Comparison of ENCODE assay signal across 9 cellular contexts in genomic region chr14:22561661-22562579, GRCh38. TPM values are rescaled to one million over a fixed set of nuclear protein-coding genes. Genes with fewer than 3 reads are reported as not detected.
DNase-seq lines count a peak whose midpoint lies in the region; ATAC-seq and TF ChIP-seq lines count a peak whose summit lies in the region.
"Had no signal": no experiment of that assay in that cellular context is flagged by ENCODE, and none has a peak within 500 bp of the region (broad histone marks: within the 10 kb centered on the region; RNA-seq: fewer than 3 reads in every experiment).

No MANE protein-coding gene starts in this region.

- H3K27ac ChIP-seq in HUES6 (ENCODE audit: low read depth, low read length) (peak overlapping the region; percentile 15; the same call in 1 of the 2 replicates), MM.1S (ENCODE audit: low read length) (no peak overlapping the region)

- H3K9ac ChIP-seq in HUES6 (ENCODE audit: low read length), result peak overlapping the region; percentile 1
- no peak overlapping the region for H3K9ac ChIP-seq in MM.1S (ENCODE audit: low read length)

- H3K27me3 ChIP-seq in HUES6 (ENCODE audit: control insufficient read depth, insufficient read depth, low read length) (no peaks in the 10 kb centered on the region), MM.1S (replicated peaks; ENCODE audit: insufficient read depth, low read length) (no peaks in the 10 kb centered on the region)

- peaks cover 44% of the 10 kb centered on the region for H3K36me3 Mint-ChIP-seq in activated CD4-positive, alpha-beta T cell treated with anti-CD3 and anti-CD28 coated beads, Interleukin-2, amount 10 ng/mL, durations not matched to agents 24 days and 14 days (ENCODE audit: low read depth)
- H3K36me3 Mint-ChIP-seq in endothelial cell (ENCODE audit: low read depth, unreplicated experiment), result peaks cover 4% of the 10 kb centered on the region

- H3K4me3 ChIP-seq in HUES6 (ENCODE audit: low read depth, low read length) (no peak overlapping the region), MM.1S (ENCODE audit: low read length) (no peak overlapping the region)

- H3K36me3 ChIP-seq in HUES6 (ENCODE audit: control insufficient read depth, insufficient read depth, low read length) (peaks cover 20% of the 10 kb centered on the region), MM.1S (replicated peaks; ENCODE audit: insufficient read depth, low read length) (no peaks in the 10 kb centered on the region)

- H3K27ac Mint-ChIP-seq in activated CD4-positive, alpha-beta T cell treated with anti-CD3 and anti-CD28 coated beads, Interleukin-2, amount 10 ng/mL, durations not matched to agents 24 days and 14 days, result peak overlapping the region; percentile 97
- peak overlapping the region; percentile 32 for H3K27ac Mint-ChIP-seq in endothelial cell (ENCODE audit: unreplicated experiment)
- H3K27ac Mint-ChIP-seq: dendritic cell treated with granulocyte-macrophage colony-stimulating factor and Interleukin-4, amounts not matched to agents 40 ng/mL and 50 ng/mL, for 4 days had no signal

- H3K4me1 ChIP-seq in HUES6 (ENCODE audit: control insufficient read depth, insufficient read depth, low read length) (peaks cover 33% of the 10 kb centered on the region), MM.1S (ENCODE audit: low read length) (peaks cover 60% of the 10 kb centered on the region)

- H3K27me3 Mint-ChIP-seq in activated CD4-positive, alpha-beta T cell treated with anti-CD3 and anti-CD28 coated beads, Interleukin-2, amount 10 ng/mL, durations not matched to agents 24 days and 14 days, result no peaks in the 10 kb centered on the region
- H3K27me3 Mint-ChIP-seq in endothelial cell (ENCODE audit: unreplicated experiment), result peaks cover 10% of the 10 kb centered on the region
- H3K27me3 Mint-ChIP-seq: dendritic cell treated with granulocyte-macrophage colony-stimulating factor and Interleukin-4, amounts not matched to agents 40 ng/mL and 50 ng/mL, for 4 days had no signal

- DNase-seq in activated CD4-positive, alpha-beta T cell treated with anti-CD3 and anti-CD28 coated beads, Interleukin-2, amount 10 ng/mL, durations not matched to agents 24 days and 14 days, result peak; percentile 95
- DNase-seq in endothelial cell (ENCODE audit: low spot score) (no peak), MM.1S (no peak), retina (no peak), pons (ENCODE audit: low spot score) (no peak), NCI-H524 treated with DMSO at 0.1 percent for 48 hours (lab: John Stamatoyannopoulos, UW) (no peak)
- DNase-seq in stimulated activated naive CD8-positive, alpha-beta T cell treated with anti-CD3 and anti-CD28 coated beads, Interleukin-15, Interleukin-2, amounts not matched to agents 100 U/mL and 50 U/mL, for 24 hours, result peak; percentile 76

- no peaks in the 10 kb centered on the region for H3K9me3 Mint-ChIP-seq in activated CD4-positive, alpha-beta T cell treated with anti-CD3 and anti-CD28 coated beads, Interleukin-2, amount 10 ng/mL, durations not matched to agents 24 days and 14 days
- H3K9me3 Mint-ChIP-seq in endothelial cell (ENCODE audit: unreplicated experiment), result no peaks in the 10 kb centered on the region
- H3K9me3 Mint-ChIP-seq: dendritic cell treated with granulocyte-macrophage colony-stimulating factor and Interleukin-4, amounts not matched to agents 40 ng/mL and 50 ng/mL, for 4 days had no signal

- H3K9me2 ChIP-seq in MM.1S (replicated peaks; ENCODE audit: insufficient read depth, low read length), result no peaks in the 10 kb centered on the region

- H3K9me3 ChIP-seq in HUES6 (ENCODE audit: control insufficient read depth, insufficient read depth, low read depth, low read length) (no peaks in the 10 kb centered on the region), MM.1S (replicated peaks; ENCODE audit: insufficient read depth, low read length) (no peaks in the 10 kb centered on the region)

- peaks cover 87% of the 10 kb centered on the region for H3K4me1 Mint-ChIP-seq in activated CD4-positive, alpha-beta T cell treated with anti-CD3 and anti-CD28 coated beads, Interleukin-2, amount 10 ng/mL, durations not matched to agents 24 days and 14 days
- peaks cover 40% of the 10 kb centered on the region for H3K4me1 Mint-ChIP-seq in endothelial cell (ENCODE audit: unreplicated experiment)

- no peaks in the 10 kb centered on the region for H4K20me1 ChIP-seq in MM.1S (ENCODE audit: insufficient read depth, low read length)

- H3F3A ChIP-seq in MM.1S (ENCODE audit: insufficient read depth, low read length), result peaks cover 29% of the 10 kb centered on the region

- H2AFZ ChIP-seq in MM.1S (ENCODE audit: low read length), result no peak overlapping the region

- peak overlapping the region; percentile 78 for H3K4me3 Mint-ChIP-seq in activated CD4-positive, alpha-beta T cell treated with anti-CD3 and anti-CD28 coated beads, Interleukin-2, amount 10 ng/mL, durations not matched to agents 24 days and 14 days
- no peak overlapping the region for H3K4me3 Mint-ChIP-seq in endothelial cell (ENCODE audit: unreplicated experiment)
- H3K4me3 Mint-ChIP-seq: dendritic cell treated with granulocyte-macrophage colony-stimulating factor and Interleukin-4, amounts not matched to agents 40 ng/mL and 50 ng/mL, for 4 days had no signal

- TF ChIP-seq CTCF in endothelial cell (IDR thresholded peaks at IDR 0.05; ENCODE audit: unreplicated experiment), result no peak
- TF ChIP-seq CTCF in MM.1S (IDR thresholded peaks at IDR 0.05; ENCODE audit: low read length), result no peak

- intact Hi-C loops in activated CD4-positive, alpha-beta T cell treated with anti-CD3 and anti-CD28 coated beads, Interleukin-2, amount 10 ng/mL, durations not matched to agents 24 days and 14 days (cut with micrococcal nuclease), result loop anchor here (1.0 to 2.0 kb wide), 2 partner anchors 27 to 357 kb away; partner anchors contain the start of genes DAD1 and RBM23

- peak; percentile 55 for ATAC-seq in stimulated activated naive CD8-positive, alpha-beta T cell treated with anti-CD3 and anti-CD28 coated beads, Interleukin-15, Interleukin-2, amounts not matched to agents 100 U/mL and 50 U/mL, for 24 hours

- no peak overlapping the region for H3K4me2 ChIP-seq in MM.1S (ENCODE audit: low read depth, low read length)

- H3K79me2 ChIP-seq in MM.1S (ENCODE audit: low read length), result peaks cover 18% of the 10 kb centered on the region; the same call in 1 of the 2 replicates

RNA-seq across cellular contexts. Expression of gene DAD1, which starts 27.1 kb away (rescaled TPM):
- total RNA-seq in activated CD4-positive, alpha-beta T cell treated with anti-CD3 and anti-CD28 coated beads, Interleukin-2, amount 10 ng/mL, durations not matched to agents 24 days and 14 days, result 255 and 266 TPM in 2 replicates
- total RNA-seq in endothelial cell (ENCODE audit: unreplicated experiment), result 250 TPM

RNA-seq across cellular contexts. Expression of gene ABHD4, which starts 36.2 kb away (rescaled TPM):
- 9.7 and 10.3 TPM in 2 replicates for total RNA-seq in activated CD4-positive, alpha-beta T cell treated with anti-CD3 and anti-CD28 coated beads, Interleukin-2, amount 10 ng/mL, durations not matched to agents 24 days and 14 days
- total RNA-seq in endothelial cell (ENCODE audit: unreplicated experiment), result 77.7 TPM

Comparison
In these comparisons a context has a peak if more than half of its experiments do, and no peak if none do; other contexts are left out.
1. DNase-seq: peak in activated CD4-positive, alpha-beta T cell treated with anti-CD3 and anti-CD28 coated beads, Interleukin-2, amount 10 ng/mL, durations not matched to agents 24 days and 14 days (single experiment) and stimulated activated naive CD8-positive, alpha-beta T cell treated with anti-CD3 and anti-CD28 coated beads, Interleukin-15, Interleukin-2, amounts not matched to agents 100 U/mL and 50 U/mL, for 24 hours (single experiment); none in endothelial cell (single experiment), MM.1S (single experiment), retina (single experiment), pons (single experiment) and NCI-H524 treated with DMSO at 0.1 percent for 48 hours (single experiment).